25 cellular contexts compared by ENCODE assay signal in the genomic region with DNA sequence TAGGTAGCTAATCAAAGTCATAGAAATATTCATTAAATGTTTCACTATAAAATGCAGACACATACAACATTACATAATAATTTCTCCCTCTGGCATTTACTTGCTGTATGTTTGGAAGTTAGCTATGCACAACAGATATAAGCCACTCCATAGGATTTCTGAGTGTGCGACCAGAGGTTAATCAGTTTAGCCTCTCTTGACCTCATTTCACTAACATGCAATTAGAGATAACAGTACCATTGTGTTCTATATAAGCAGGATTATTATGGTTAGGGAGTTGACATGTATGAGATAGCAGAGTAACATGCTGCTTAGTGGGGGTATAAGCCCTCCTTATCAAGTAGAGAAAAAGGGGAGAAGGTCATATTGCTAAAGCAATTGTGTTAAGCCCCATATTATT. TPM values are rescaled to one million over a fixed set of nuclear protein-coding genes. Genes with fewer than 3 reads are reported as not detected.
DNase-seq lines count a peak whose midpoint lies in the region; ATAC-seq, FAIRE-seq and TF ChIP-seq lines count a peak whose summit lies in the region.
"Had no signal": no experiment of that assay in that cellular context is flagged by ENCODE, and none has a peak within 500 bp of the region (broad histone marks: within the 10 kb centered on the region; RNA-seq: fewer than 3 reads in every experiment).

No MANE protein-coding gene starts in this region.

- H3K27me3 ChIP-seq in cardiac muscle cell (no peaks in the 10 kb centered on the region), right cardiac atrium (ENCODE audit: control insufficient read depth, insufficient read depth) (no peaks in the 10 kb centered on the region), Caco-2 (replicated peaks; ENCODE audit: control insufficient read depth, insufficient read depth, low read length) (no peaks in the 10 kb centered on the region)
- H3K27me3 ChIP-seq: BE2C; BLaER1 treated with 17β-estradiol and CSF1 and Interleukin-3, amounts not matched to agents 10 nM and 100 nM had no signal

- BruUV-seq in Caco-2 (replicated peaks; lab: Mats Ljungman, UMichigan), result no TSS peak

- peaks cover 95% of the 10 kb centered on the region for H3K36me3 Mint-ChIP-seq in Caco-2 (ENCODE audit: insufficient read depth, unreplicated experiment)

- H3K4me3 ChIP-seq in cardiac muscle cell (no peak overlapping the region), right cardiac atrium (ENCODE audit: low read length) (no peak overlapping the region), Caco-2 (ENCODE audit: low read depth, low read length) (no peak overlapping the region)
- H3K4me3 ChIP-seq: A549; BLaER1 treated with 17β-estradiol and CSF1 and Interleukin-3, amounts not matched to agents 10 nM and 100 nM had no signal

- H3K36me3 ChIP-seq in cardiac muscle cell (peaks cover 11% of the 10 kb centered on the region), Caco-2 (ENCODE audit: control insufficient read depth, insufficient read depth, low read length) (peaks cover 2% of the 10 kb centered on the region)

- CTCF ChIA-PET in Caco-2 (lab: Charles Lee), result no interaction called here

- peaks cover 40% of the 10 kb centered on the region for H3K4me1 Mint-ChIP-seq in Caco-2 (ENCODE audit: low read depth, unreplicated experiment)
- H3K4me1 Mint-ChIP-seq: CD14-positive monocyte had no signal

- H3K27me3 Mint-ChIP-seq in Caco-2 (ENCODE audit: insufficient read depth, unreplicated experiment), result no peaks in the 10 kb centered on the region
- H3K27me3 Mint-ChIP-seq: CD4-positive, alpha-beta T cell; CD8-positive, alpha-beta memory T cell had no signal

- POLR2A ChIA-PET in Caco-2 (lab: Charles Lee), result no interaction called here

- ATAC-seq in right cardiac atrium (no peak), GM18873 (IDR thresholded peaks at IDR 0.05; ENCODE audit: low FRiP score, unreplicated experiment) (no peak)
- ATAC-seq: A549 had no signal

- H3K27ac ChIP-seq in cardiac muscle cell, result peak overlapping the region; percentile 8
- H3K27ac ChIP-seq in right cardiac atrium (ENCODE audit: low read length), result no peak overlapping the region
- H3K27ac ChIP-seq: A549; BLaER1 treated with 17β-estradiol and CSF1 and Interleukin-3, amounts not matched to agents 10 nM and 100 nM had no signal

- H3K9me3 ChIP-seq in cardiac muscle cell (ENCODE audit: low read depth), result no peaks in the 10 kb centered on the region
- H3K9me3 ChIP-seq in right cardiac atrium (ENCODE audit: control insufficient read depth, low read length), result no peaks in the 10 kb centered on the region
- no peaks in the 10 kb centered on the region for H3K9me3 ChIP-seq in Caco-2
- H3K9me3 ChIP-seq: A549; BE2C; BLaER1 treated with 17β-estradiol and CSF1 and Interleukin-3, amounts not matched to agents 10 nM and 100 nM had no signal

- no peaks in the 10 kb centered on the region for H3K9me3 Mint-ChIP-seq in Caco-2 (ENCODE audit: unreplicated experiment)
- H3K9me3 Mint-ChIP-seq: CD14-positive monocyte; CD4-positive, alpha-beta T cell; CD8-positive, alpha-beta memory T cell had no signal

- no peak overlapping the region for H3K27ac Mint-ChIP-seq in Caco-2 (ENCODE audit: unreplicated experiment)
- H3K27ac Mint-ChIP-seq: CD14-positive monocyte; CD4-positive, alpha-beta T cell had no signal

- no peak for TF ChIP-seq CTCF in cardiac muscle cell (IDR thresholded peaks at IDR 0.05; ENCODE audit: low read depth, low read length)
- TF ChIP-seq CTCF in Caco-2 (IDR thresholded peaks at IDR 0.05; ENCODE audit: insufficient read depth in 1 of 2, low read depth in 1 of 2, low read length in 1 of 2, severe bottlenecking in 1 of 2, unreplicated experiment in 1 of 2), result no peak

- peaks cover 14% of the 10 kb centered on the region for H3K4me1 ChIP-seq in cardiac muscle cell (ENCODE audit: low read depth)
- H3K4me1 ChIP-seq in right cardiac atrium (ENCODE audit: control insufficient read depth, insufficient read depth, low read length), result no peaks in the 10 kb centered on the region
- peaks cover 5% of the 10 kb centered on the region; the same call in 1 of the 2 replicates for H3K4me1 ChIP-seq in Caco-2
- H3K4me1 ChIP-seq: A549; BE2C; BLaER1 treated with 17β-estradiol and CSF1 and Interleukin-3, amounts not matched to agents 10 nM and 100 nM had no signal

- H3K4me3 Mint-ChIP-seq in Caco-2 (ENCODE audit: unreplicated experiment), result no peak overlapping the region
- H3K4me3 Mint-ChIP-seq: CD14-positive monocyte; CD4-positive, alpha-beta T cell; CD8-positive, alpha-beta memory T cell had no signal

- intact Hi-C loops in right cardiac atrium (cut with DNase I), result no loop called here
- intact Hi-C loops in Caco-2 (cut with micrococcal nuclease; ENCODE audit: unreplicated experiment), result no loop called here

- 80% methylated on average over 1 of the region's 1 CpG for WGBS in right cardiac atrium

- FAIRE-seq in GM12891 (lab: Jason Lieb, UNC), result peak; percentile 43
- FAIRE-seq in H54 (lab: Jason Lieb, UNC), result no peak
- FAIRE-seq: G401.6, GM18507 had no signal

- DNase-seq in cardiac muscle cell (ENCODE audit: low read depth in 1 of 2, low spot score in 1 of 2), result peak in 1 of 2 donors; percentile 51
- no peak for DNase-seq in right cardiac atrium
- no peak for DNase-seq in GM12891 (ENCODE audit: insufficient read length, low spot score)
- DNase-seq in NCI-H82 treated with DMSO at 0.1 percent for 48 hours (lab: John Stamatoyannopoulos, UW; ENCODE audit: unreplicated experiment), result peak; percentile 79
- DNase-seq in erythroblast (lab: John Stamatoyannopoulos, UW), result peak; percentile 18 to 61
- no peak for DNase-seq in Caco-2
- DNase-seq in H54 (ENCODE audit: insufficient read length, low spot score), result no peak
- DNase-seq: 8988T; ACHN; AML-193; BE2C; Calu3; CD4-positive, alpha-beta T cell; CD8-positive, alpha-beta memory T cell; DMS153; DND-41; GOT3; H7; HCEC 1CT had no signal

- no peak for TF ChIP-seq POLR2A in GM12891 (IDR thresholded peaks at IDR 0.05; ENCODE audit: low read depth, low read length)
- no peak for TF ChIP-seq POLR2A in erythroblast (IDR thresholded peaks at IDR 0.05; ENCODE audit: low read length)
- TF ChIP-seq POLR2A in H54 (IDR thresholded peaks at IDR 0.05; ENCODE audit: low read depth, low read length), result no peak

TF ChIP-seq in GM12891, 5 proteins besides CTCF, POLR2A, EP300 and RAD21:
- TF ChIP-seq PAX5 (IDR thresholded peaks at IDR 0.05; ENCODE audit: insufficient read depth, low read length, severe bottlenecking), result no peak
- no peak for TF ChIP-seq POU2F2 (IDR thresholded peaks at IDR 0.05; ENCODE audit: low read depth, low read length)
- no peak for TF ChIP-seq SPI1 (IDR thresholded peaks at IDR 0.05; ENCODE audit: low read depth, low read length)
- TF ChIP-seq TAF1 (IDR thresholded peaks at IDR 0.05; ENCODE audit: low read depth, low read length), result no peak
- TF ChIP-seq POLR2AphosphoS5 (IDR thresholded peaks at IDR 0.05; ENCODE audit: low read depth, low read length), result no peak

RNA-seq across cellular contexts. Expression of a gene that starts 26.4 kb away (rescaled TPM):
- total RNA-seq in cardiac muscle cell (132 and 193 TPM in 2 replicates), right cardiac atrium (10 to 100 TPM; 85.7 to 94.5 (median 88.8) TPM), Caco-2 (2022) (767 and 787 TPM in 2 replicates)
- polyA plus RNA-seq in cardiac muscle cell (81.8 and 128 TPM in 2 replicates), right cardiac atrium (54.6 TPM)
- polyA plus RNA-seq in GM12891 (2012; ENCODE audit: low read depth, missing spikeins), result 59.7 TPM

RNA-seq across cellular contexts. Expression of a gene that starts 26.7 kb away (rescaled TPM):
- 17.6 and 18.5 TPM in 2 replicates for total RNA-seq in cardiac muscle cell
- polyA plus RNA-seq in cardiac muscle cell, result 14.1 and 21.2 TPM in 2 replicates
- 10 to 100 TPM; 15.4 to 24.6 (median 17.2) TPM for total RNA-seq in right cardiac atrium
- 7.4 TPM for polyA plus RNA-seq in right cardiac atrium
- 10.9 TPM for polyA plus RNA-seq in GM12891 (2012; ENCODE audit: low read depth, missing spikeins)
- total RNA-seq in Caco-2 (2022), result 49.3 and 51.0 TPM in 2 replicates

RNA-seq across cellular contexts. Expression of a gene that starts 48.2 kb away (rescaled TPM):
- total RNA-seq in cardiac muscle cell, result not detected in 2 replicates
- polyA plus RNA-seq in cardiac muscle cell, result not detected in 2 replicates
- not detected for total RNA-seq in right cardiac atrium
- not detected for polyA plus RNA-seq in right cardiac atrium
- not detected for polyA plus RNA-seq in GM12891 (2012; ENCODE audit: low read depth, missing spikeins)
- not detected in 2 replicates for total RNA-seq in Caco-2 (2022)
- total RNA-seq: Calu3; CD4-positive, alpha-beta T cell; CD8-positive, alpha-beta memory T cell; H7 had no signal
- polyA plus RNA-seq: A549; CD14-positive monocyte; CD8-positive, alpha-beta memory T cell had no signal

Comparison
In these comparisons a context has a peak if more than half of its experiments do, and no peak if none do; other contexts are left out.
1. DNase-seq: peak in NCI-H82 treated with DMSO at 0.1 percent for 48 hours (single experiment) and erythroblast (2 of 2); none in right cardiac atrium (0 of 3), GM12891 (single experiment), Caco-2 (0 of 2) and H54 (single experiment).